ENCODE assay signal across 1 cellular context in genomic region chr6:159065091-159065490, GRCh38.
TF ChIP-seq lines count a peak whose summit lies in the region.

No MANE protein-coding gene starts in this region.

TF ChIP-seq in HepG2, 621 proteins besides CTCF, POLR2A, EP300 and RAD21:
- TF ChIP-seq YY1 (IDR thresholded peaks at IDR 0.05; ENCODE audit: insufficient read depth, insufficient replicate concordance, low read depth, low read length) (no peak), HCFC1 (IDR thresholded peaks at IDR 0.05; ENCODE audit: low read depth, low read length) (no peak), KDM5B (CRISPR knock-in tag; IDR thresholded peaks at IDR 0.05; ENCODE audit: borderline replicate concordance) (no peak), ZBTB14 (CRISPR knock-in tag; IDR thresholded peaks at IDR 0.05) (no peak), DZIP1 (CRISPR knock-in tag; IDR thresholded peaks at IDR 0.05) (no peak), CEBPG (CRISPR knock-in tag; IDR thresholded peaks at IDR 0.05) (no peak), IRX3 (CRISPR knock-in tag; IDR thresholded peaks at IDR 0.05; ENCODE audit: borderline replicate concordance, low read depth) (no peak), SKI (IDR thresholded peaks at IDR 0.05; ENCODE audit: partially characterized antibody) (no peak), HOXD1 (CRISPR knock-in tag; IDR thresholded peaks at IDR 0.05) (no peak), ZNF326 (CRISPR knock-in tag; IDR thresholded peaks at IDR 0.05; ENCODE audit: borderline replicate concordance) (no peak), SYNCRIP (IDR thresholded peaks at IDR 0.05; ENCODE audit: insufficient read depth, low read depth, low read length) (no peak), ZMYM4 (CRISPR knock-in tag; IDR thresholded peaks at IDR 0.05) (no peak), ZNF563 (CRISPR knock-in tag; IDR thresholded peaks at IDR 0.05) (no peak), SIX4 (CRISPR knock-in tag; IDR thresholded peaks at IDR 0.05) (no peak)
